8 cellular contexts compared by ENCODE assay signal in the genomic region with DNA sequence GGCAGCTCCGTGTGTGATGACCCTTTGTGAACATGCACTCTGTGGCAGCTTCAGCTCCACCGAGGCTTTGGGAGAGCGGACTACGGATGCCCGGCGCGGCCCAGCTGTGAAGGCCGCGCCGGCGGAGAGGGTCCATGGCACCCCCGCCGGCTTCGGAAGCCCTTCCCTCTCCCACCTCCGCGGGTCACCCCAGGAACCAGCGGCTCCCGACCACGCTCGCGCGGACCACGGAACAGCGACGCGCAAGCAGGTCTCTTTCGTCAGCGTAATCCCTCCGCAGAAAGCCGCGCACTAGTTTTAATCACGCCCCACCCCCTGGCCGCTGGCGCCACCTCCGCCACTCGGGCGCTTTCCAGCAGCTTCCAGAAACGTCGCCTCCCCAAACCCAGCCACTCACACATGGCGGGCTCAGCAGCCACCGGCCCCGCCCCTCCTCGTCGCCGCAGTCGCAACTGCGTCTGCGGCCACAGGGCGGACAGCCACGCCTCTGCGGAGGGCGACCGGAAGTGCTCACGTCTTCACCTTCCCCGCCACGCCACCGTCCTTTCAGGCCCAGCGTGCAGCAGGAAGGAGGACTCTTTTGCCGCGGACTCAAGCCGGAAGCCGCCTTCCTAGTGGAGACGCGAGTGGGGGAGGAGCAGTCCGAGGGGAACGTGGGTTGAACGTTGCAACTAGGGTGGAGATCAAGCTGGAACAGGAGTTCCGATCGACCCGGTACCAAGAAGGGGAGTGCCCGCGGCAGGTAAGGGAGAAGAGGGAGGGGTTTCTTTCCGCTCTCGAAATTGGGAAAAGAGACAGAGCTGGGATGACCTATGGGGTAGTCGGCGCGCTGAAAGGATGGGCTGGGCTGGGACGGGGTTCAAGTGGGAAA. TPM values are rescaled to one million over a fixed set of nuclear protein-coding genes. Genes with fewer than 3 reads are reported as not detected.
A peak's percentile ranks its signal among the peaks of the same experiment; 100 is the strongest.
DNase-seq lines count a peak whose midpoint lies in the region; ATAC-seq, FAIRE-seq and TF ChIP-seq lines count a peak whose summit lies in the region.

A gene (plus strand): TSS at position 606 of the 871 bp plus-strand sequence. CDS start 3,221 bp downstream, outside the sequence.

- POLR2A ChIA-PET in H1 (lab: Charles Lee; ENCODE audit: partially characterized antibody), result interaction anchor here (0.5 to 2.3 kb wide), 15 partner anchors 9 to 172 kb away, joined by 3 to 8 read pairs (median 4); a partner anchor contains a TSS

- peak; percentile 81 to 89 for TF ChIP-seq POLR2A in H1 (IDR thresholded peaks at IDR 0.05; ENCODE audit: control extremely low read depth in 1 of 2, low read depth in 2 of 2, low read length in 2 of 2)

- H2BK15ac ChIP-seq in H1 (ENCODE audit: low read length), result no peak within 1 kb of the TSS

- H3K27me3 ChIP-seq in H1 (replicated peaks in 1 of 4; ENCODE audit: control insufficient read depth in 3 of 4, extremely low read depth in 1 of 4, insufficient read depth in 3 of 4, low read length in 3 of 4), result no peaks in the 10 kb centered on the region

- H4K20me1 ChIP-seq in H1 (replicated peaks in 1 of 2; ENCODE audit: control insufficient read depth in 1 of 2, insufficient read depth in 2 of 2, low read length in 2 of 2), result peaks cover 0 to 5% of the 10 kb centered on the region in 2 experiments

- 0 out of 7 replicates have a peak, but pooled peaks cover 0 to 3% (median 1%) of the 10 kb centered on the region in 4 experiments for H3K4me1 ChIP-seq in H1 (replicated peaks in 1 of 4; ENCODE audit: control insufficient read depth in 3 of 4, insufficient read depth in 4 of 4, low read length in 3 of 4)

- peak within 1 kb of the TSS; percentile 90 for H3K27ac ChIP-seq in H1 (ENCODE audit: low read depth, low read length)

- no peak within 1 kb of the TSS for H3K4ac ChIP-seq in H1 (replicated peaks; ENCODE audit: insufficient read length, low read depth, low read length)

- H3K23ac ChIP-seq in H1 (ENCODE audit: insufficient read length), result no peak within 1 kb of the TSS

- no peak within 1 kb of the TSS for H2AK5ac ChIP-seq in H1 (ENCODE audit: low read depth, low read length)

- peaks cover 16 to 77% of the 10 kb centered on the region in 2 experiments for H3K79me2 ChIP-seq in H1 (ENCODE audit: control insufficient read depth in 1 of 2, insufficient read depth in 2 of 2, low read length in 2 of 2)

- peak within 1 kb of the TSS; percentile 97 for H2BK5ac ChIP-seq in H1 (ENCODE audit: low read depth, low read length)

- peak within 1 kb of the TSS; percentile 89 to 91 for H3K4me2 ChIP-seq in H1 (ENCODE audit: insufficient read depth in 1 of 2, low read depth in 2 of 2, low read length in 2 of 2)

- peak within 1 kb of the TSS; percentile 85 for H3K56ac ChIP-seq in H1 (replicated peaks; ENCODE audit: insufficient read length, low read depth, low read length)

- peaks cover 0 to 8% (median under 1%) of the 10 kb centered on the region in 4 experiments; a peak in 4 of 8 replicates for H3K36me3 ChIP-seq in H1 (ENCODE audit: control insufficient read depth in 2 of 4, insufficient read depth in 4 of 4, low read length in 3 of 4)

- 1% methylated on average over 57 of the region's 78 CpGs; no CpG with 5 or more reads in 1 of the 2 experiments for WGBS in H1 (ENCODE audit: extremely low coverage in 1 of 2, insufficient coverage in 1 of 2, insufficient read length in 1 of 2, insufficient replicate concordance in 2 of 2, low coverage in 1 of 2, low lambda C conversion rate in 2 of 2, missing lambda C conversion rate in 1 of 2), 2 experiments

- peaks cover 5% of the 10 kb centered on the region for H3K36me3 Mint-ChIP-seq in memory B cell

- 0 out of 4 replicates have a peak, but pooled peaks have one; percentile 2 to 18 for TF ChIP-seq RAD21 in H1 (IDR thresholded peaks at IDR 0.05 in 1 of 2, conservative IDR thresholded peaks at IDR 0.05 in 1 of 2; ENCODE audit: low read depth in 2 of 2, low read length in 2 of 2)

- TF ChIP-seq EP300 in H1 (IDR thresholded peaks at IDR 0.05; ENCODE audit: borderline replicate concordance in 1 of 2, low read depth in 2 of 2, low read length in 2 of 2), result peak in 1 of 2 experiments; percentile 87; a peak in 2 of 3 replicates

- no peak within 1 kb of the TSS for H3K27ac Mint-ChIP-seq in memory B cell

- peak within 1 kb of the TSS; percentile 92 for H4K8ac ChIP-seq in H1 (ENCODE audit: extremely low read depth, insufficient read depth, low read length)

- DNase-seq in CMK (ENCODE audit: low read depth) (peak; percentile 89), HS-27A (ENCODE audit: low read depth) (peak; percentile 81), NK-92 (lab: John Stamatoyannopoulos, UW; ENCODE audit: unreplicated experiment) (peak; percentile 95), H1 (ENCODE audit: low read depth in 1 of 2, low spot score in 2 of 2) (peak; percentile 94 to 98), memory B cell (ENCODE audit: low spot score in 2 of 2) (peak; percentile 93 to 99)
- peak; percentile 98 for DNase-seq in activated CD8-positive, alpha-beta memory T cell treated with anti-CD3 and anti-CD28 coated beads for 24 hours
- peak; percentile 99 for DNase-seq in stimulated activated CD8-positive, alpha-beta memory T cell treated with anti-CD3 and anti-CD28 coated beads, Interleukin-12 subunit alpha, Interleukin-12 subunit beta, amount 100 ng/mL, for 24 hours (ENCODE audit: extremely low read depth)

- ATAC-seq in GM19467 (IDR thresholded peaks at IDR 0.05; ENCODE audit: unreplicated experiment), result peak; percentile 86
- peak; percentile 81 for ATAC-seq in memory B cell (ENCODE audit: low read depth)

- peak; percentile 78 for FAIRE-seq in H1 (lab: Jason Lieb, UNC)

- H4K5ac ChIP-seq in H1 (ENCODE audit: insufficient read length, low read depth, low read length), result peak within 1 kb of the TSS; percentile 69

- H2BK12ac ChIP-seq in H1 (ENCODE audit: low read depth, low read length), result peak within 1 kb of the TSS; percentile 56

- H2BK20ac ChIP-seq in H1 (ENCODE audit: low read length), result no peak within 1 kb of the TSS

- H3K4me3 ChIP-seq in H1 (ENCODE audit: extremely low read depth in 1 of 4, insufficient read depth in 2 of 4, low read depth in 3 of 4, low read length in 4 of 4), result peak within 1 kb of the TSS; percentile 91 to 97 (median 94)

- H3K9ac ChIP-seq in H1 (replicated peaks in 1 of 4; ENCODE audit: extremely low read depth in 1 of 4, low read depth in 3 of 4, low read length in 3 of 4), result peak within 1 kb of the TSS; percentile 84 to 92 (median 88)

- peak within 1 kb of the TSS; percentile 94 for H4K91ac ChIP-seq in H1 (replicated peaks; ENCODE audit: insufficient read length, low read length)

- H2AFZ ChIP-seq in H1 (ENCODE audit: low read length), result peak within 1 kb of the TSS; percentile 84

- peak; percentile 2 to 18 (median 12); a peak in 2 of 4 replicates for TF ChIP-seq CTCF in H1 (IDR thresholded peaks at IDR 0.05; ENCODE audit: control extremely low read depth in 1 of 3, insufficient read depth in 1 of 3, low read depth in 1 of 3, low read length in 3 of 3)

- H3K9me3 Mint-ChIP-seq in memory B cell, result no peaks in the 10 kb centered on the region

- peaks cover 13% of the 10 kb centered on the region for H3K4me1 Mint-ChIP-seq in memory B cell

- H3K23me2 ChIP-seq in H1 (ENCODE audit: low read depth, low read length), result peaks cover 13% of the 10 kb centered on the region

- no peaks in the 10 kb centered on the region for H3K9me3 ChIP-seq in H1 (ENCODE audit: insufficient read depth in 2 of 2, low read depth in 1 of 2, low read length in 1 of 2)

- peak within 1 kb of the TSS; percentile 95 for H3K18ac ChIP-seq in H1 (ENCODE audit: extremely low read depth, low read length)

- H3K14ac ChIP-seq in H1 (ENCODE audit: insufficient read length), result no peak within 1 kb of the TSS

- H3K79me1 ChIP-seq in H1 (ENCODE audit: low read depth, low read length), result no peaks in the 10 kb centered on the region

- peak within 1 kb of the TSS; percentile 5 for H2BK120ac ChIP-seq in H1 (replicated peaks; ENCODE audit: low read depth, low read length)

- CTCF ChIA-PET in H1 (lab: Charles Lee; ENCODE audit: partially characterized antibody), result interaction anchor here (0.6 to 1.1 kb wide), 2 partner anchors 18 to 90 kb away, joined by 3 to 4 read pairs; no protein-coding TSS in a partner anchor

- no peak within 1 kb of the TSS for H3K4me3 Mint-ChIP-seq in memory B cell

- H3K27me3 Mint-ChIP-seq in memory B cell, result no peaks in the 10 kb centered on the region

TF ChIP-seq in H1, 55 proteins besides CTCF, POLR2A, EP300 and RAD21 (continues in another document):
- no peak for TF ChIP-seq RFX5 (IDR thresholded peaks at IDR 0.05; ENCODE audit: borderline replicate concordance, low read depth, low read length)
- TF ChIP-seq BCL11A (IDR thresholded peaks at IDR 0.05; ENCODE audit: low read depth in 2 of 2, low read length in 2 of 2), result no peak
- peak; percentile 54; the same call in 1 of the 2 replicates for TF ChIP-seq JUN (IDR thresholded peaks at IDR 0.05; ENCODE audit: low read depth, low read length)
- no peak for TF ChIP-seq CBX5 (IDR thresholded peaks at IDR 0.05; ENCODE audit: low read depth, low read length)
- peak; percentile 72 to 86; a peak in 2 of 4 replicates for TF ChIP-seq HDAC2 (IDR thresholded peaks at IDR 0.05; ENCODE audit: borderline replicate concordance in 1 of 2, low read depth in 2 of 2, low read length in 2 of 2)
- TF ChIP-seq TBP (IDR thresholded peaks at IDR 0.05; ENCODE audit: low read depth, low read length), result peak; percentile 81
- TF ChIP-seq JUND (IDR thresholded peaks at IDR 0.05; ENCODE audit: low read length), result no peak
- TF ChIP-seq EZH2 (IDR thresholded peaks at IDR 0.05; ENCODE audit: low read depth, low read length, severe bottlenecking), result no peak
- TF ChIP-seq SP2 (IDR thresholded peaks at IDR 0.05; ENCODE audit: low read length), result no peak
- TF ChIP-seq NRF1 (IDR thresholded peaks at IDR 0.05; ENCODE audit: low read depth, low read length), result 0 out of 2 replicates have a peak, but pooled peaks have one; percentile 14

RNA-seq across cellular contexts. Expression of the gene that starts here (rescaled TPM):
- total RNA-seq in H1 (2021; fragmentation: NEBNext Ultra II Directional; extraction: Animal tissue kit (Norgen Biotek cat#: 25700)), result 17.1 and 18.4 TPM in 2 replicates
- polyA plus RNA-seq in H1 (2011; rRNA removed), result 3.8 and 6.3 TPM in 2 replicates
- polyA plus RNA-seq in H1 (2011; cell fraction: cytosol; rRNA removed), result 8.7 TPM
- polyA plus RNA-seq in H1 (2011; cell fraction: nucleus; rRNA removed), result 7.2 TPM
- polyA plus RNA-seq in H1 (2012, experiment 1 of 2), result 7.7 to 13.1 TPM (median 9.5 TPM) in 4 replicates
- polyA plus RNA-seq in H1 (2012, experiment 2 of 2), result 0.96 TPM
- 10.8 TPM for polyA plus RNA-seq in H1 (2013, experiment 1 of 2)
- 11.3 TPM for polyA plus RNA-seq in H1 (2013, experiment 2 of 2)
- 9.0 and 12.9 TPM in 2 replicates for polyA minus RNA-seq in H1 (2011; rRNA and poly(A)+ RNA removed)
- polyA minus RNA-seq in H1 (2011; cell fraction: cytosol; rRNA and poly(A)+ RNA removed), result 8.4 TPM
- 20.0 TPM for polyA minus RNA-seq in H1 (2011; cell fraction: nucleus; rRNA and poly(A)+ RNA removed)

Comparison
In these comparisons a context has a peak if more than half of its experiments do, and no peak if none do; other contexts are left out.
1. Peak in every context shown above with its lines: DNase-seq, ATAC-seq, H3K4me3 ChIP-seq and H3K27ac ChIP-seq.